In the genomic region with DNA sequence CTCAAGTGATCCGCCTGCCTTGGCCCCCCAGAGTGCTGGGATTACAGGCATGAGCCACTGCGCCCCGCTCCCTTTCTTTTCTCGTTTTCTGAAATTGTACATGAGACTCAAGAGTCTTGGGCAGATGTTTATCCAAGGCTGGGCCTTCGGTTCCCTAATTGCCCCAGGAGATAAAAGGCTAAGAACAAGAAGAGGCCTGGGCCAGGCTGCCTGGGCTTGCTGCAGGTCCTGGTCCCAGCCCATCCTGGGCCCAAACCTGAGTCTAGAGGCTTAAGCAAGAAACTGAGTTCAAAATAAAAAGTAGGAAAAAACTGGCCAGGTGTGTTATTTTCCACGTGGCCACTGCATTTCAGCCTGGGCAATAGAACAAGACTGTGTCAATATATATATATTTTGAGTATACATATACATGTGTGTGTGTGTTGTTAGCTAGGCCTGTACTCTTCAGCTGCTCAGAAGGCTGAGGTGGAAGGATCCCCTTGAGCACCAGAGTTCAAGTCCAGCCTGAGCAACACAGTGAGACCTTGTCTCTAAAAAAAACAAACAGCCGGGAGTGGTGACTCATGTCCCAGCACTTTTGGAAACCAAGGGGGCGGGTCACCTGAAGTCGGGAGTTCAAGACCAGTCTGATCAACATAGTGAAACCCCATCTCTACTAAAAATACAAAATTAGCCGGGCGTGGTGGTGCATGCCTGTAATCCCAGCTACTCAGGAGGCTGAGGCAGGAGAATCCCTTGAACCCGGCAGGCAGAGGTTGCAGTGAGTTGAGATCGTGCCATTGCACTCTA, we compare ENCODE assay signal across 27 cellular contexts. TPM values are rescaled to one million over a fixed set of nuclear protein-coding genes. Genes with fewer than 3 reads are reported as not detected.
DNase-seq lines count a peak whose midpoint lies in the region; ATAC-seq lines count a peak whose summit lies in the region.
"Had no signal": no experiment of that assay in that cellular context is flagged by ENCODE, and none has a peak within 500 bp of the region (broad histone marks: within the 10 kb centered on the region; RNA-seq: fewer than 3 reads in every experiment).

No MANE protein-coding gene starts in this region.

- no peaks in the 10 kb centered on the region; the same call in 1 of the 2 replicates for H4K20me1 ChIP-seq in BLaER1

- H3K9ac ChIP-seq in BLaER1 = no peak overlapping the region

- peaks cover 17% of the 10 kb centered on the region for H3K27me3 ChIP-seq in BLaER1
- H3K27me3 ChIP-seq: body of pancreas, MG63 had no signal

- no peak overlapping the region for H3K4me3 ChIP-seq in BLaER1
- H3K4me3 ChIP-seq: body of pancreas, gastroesophageal sphincter, MG63 had no signal

- no peaks in the 10 kb centered on the region for H3K36me3 ChIP-seq in BLaER1
- H3K36me3 ChIP-seq: MG63 had no signal

- H3K4me2 ChIP-seq in BLaER1 = peak overlapping the region; percentile 73; the same call in 1 of the 2 replicates

- no peaks in the 10 kb centered on the region for H3K9me3 ChIP-seq in BLaER1
- H3K9me3 ChIP-seq: body of pancreas, gastroesophageal sphincter, MG63 had no signal

- ATAC-seq in esophagus mucosa = peak; percentile 61
- no peak for ATAC-seq in GM21515 (IDR thresholded peaks at IDR 0.05; ENCODE audit: unreplicated experiment)
- ATAC-seq in HG03159 (IDR thresholded peaks at IDR 0.05; ENCODE audit: unreplicated experiment) = no peak
- no peak for ATAC-seq in GM21390 (IDR thresholded peaks at IDR 0.05; ENCODE audit: unreplicated experiment)
- ATAC-seq: activated CD8-positive, alpha-beta T cell treated with anti-CD3 and anti-CD28 coated beads, Interleukin-2, amount 10 ng/mL, durations not matched to agents 7 days and 5 days; body of pancreas; gastroesophageal sphincter; PC-3; stimulated activated naive B cell treated with anti-CD40 and anti-IgM and Interleukin-4, amounts not matched to agents 10 μg/mL and 1 μg/mL and 100 μg/mL, for 72 hours had no signal

- H3K4me1 ChIP-seq in BLaER1 = peaks cover 20% of the 10 kb centered on the region
- H3K4me1 ChIP-seq: body of pancreas had no signal

- no peak overlapping the region for H3K27ac ChIP-seq in BLaER1
- H3K27ac ChIP-seq: body of pancreas, gastroesophageal sphincter had no signal

- DNase-seq in ELR (ENCODE audit: low read depth) = peak; percentile 43
- DNase-seq in RKO (ENCODE audit: low spot score) = peak; percentile 24
- DNase-seq: activated CD8-positive, alpha-beta T cell treated with anti-CD3 and anti-CD28 coated beads, Interleukin-2, amount 10 ng/mL, durations not matched to agents 7 days and 5 days; activated naive CD4-positive, alpha-beta T cell treated with anti-CD3 and anti-CD28 coated beads, Interleukin-2, amount 10 ng/mL, durations not matched to agents 7 days and 5 days; body of pancreas; cerebellar nuclear complex; DMS79 treated with DMSO at 0.1 percent for 48 hours; hippocampal formation; MG63; NCI-H1436; NCI-H2081 treated with DMSO at 0.1 percent for 48 hours; NCI-H226; NCI-H526 treated with DMSO at 0.1 percent for 48 hours; PC-3; SHP77; stimulated activated naive B cell treated with anti-CD40 and anti-IgM and Interleukin-4, amounts not matched to agents 10 μg/mL and 1 μg/mL and 100 μg/mL, for 72 hours; T-helper 2 cell had no signal

RNA-seq across cellular contexts. Expression of a gene that starts 6.8 kb away (rescaled TPM):
- 99.0 TPM for total RNA-seq in esophagus mucosa

RNA-seq across cellular contexts. Expression of a gene that starts 31.1 kb away (rescaled TPM):
- total RNA-seq in esophagus mucosa = 0.68 TPM
- total RNA-seq: activated CD8-positive, alpha-beta T cell treated with anti-CD3 and anti-CD28 coated beads, Interleukin-2, amount 10 ng/mL, durations not matched to agents 7 days and 5 days; dermis microvascular lymphatic vessel endothelial cell; fibroblast of lung; osteocyte; PC-3; skeletal muscle tissue had no signal
